ENCODE assay signal across 2 cellular contexts in the genomic region with DNA sequence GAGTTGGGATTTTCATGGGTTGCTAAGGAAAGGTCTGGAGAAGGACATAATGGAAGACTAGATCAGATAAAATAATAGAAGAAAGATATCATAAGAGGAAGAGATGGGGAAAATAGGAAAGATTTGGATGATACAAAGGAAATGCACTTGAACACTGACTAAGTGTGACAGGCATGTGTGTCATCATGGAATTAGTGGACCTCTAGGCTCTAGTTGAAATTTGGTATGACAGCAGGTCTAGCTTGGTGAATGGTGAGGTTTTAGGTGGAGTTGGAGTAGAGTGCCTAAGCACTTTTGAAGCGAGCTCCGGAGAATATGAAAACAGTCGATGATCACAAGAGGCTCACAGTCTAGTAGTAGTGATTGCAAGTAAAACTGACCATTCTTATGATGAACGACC.
TF ChIP-seq lines count a peak whose summit lies in the region.

No MANE protein-coding gene starts in this region.

TF ChIP-seq in IMR-90, 13 proteins besides CTCF, POLR2A, EP300 and RAD21 (continued from another document):
- TF ChIP-seq MXI1 (IDR thresholded peaks at IDR 0.05; ENCODE audit: borderline replicate concordance, low read depth, low read length) (no peak), RFX5 (IDR thresholded peaks at IDR 0.05; ENCODE audit: low read depth, low read length) (no peak), CHD1 (IDR thresholded peaks at IDR 0.05; ENCODE audit: low read depth, low read length) (no peak), USF2 (IDR thresholded peaks at IDR 0.05; ENCODE audit: low read depth, low read length) (no peak), NFE2L2 (IDR thresholded peaks at IDR 0.05; ENCODE audit: low read depth, low read length) (no peak), SMC3 (IDR thresholded peaks at IDR 0.05; ENCODE audit: low read depth, low read length) (no peak), MAFK (IDR thresholded peaks at IDR 0.05; ENCODE audit: low read depth, low read length) (no peak), BHLHE40 (IDR thresholded peaks at IDR 0.05; ENCODE audit: low read depth, low read length) (no peak), FOS (IDR thresholded peaks at IDR 0.05; ENCODE audit: low read depth, low read length) (no peak)

TF ChIP-seq in SK-N-SH, 30 proteins besides CTCF, POLR2A, EP300 and RAD21 (continued from another document):
- TF ChIP-seq PBX3 (IDR thresholded peaks at IDR 0.05) (peak; percentile 32), SMC3 (IDR thresholded peaks at IDR 0.05; ENCODE audit: low read depth, low read length) (no peak)
- TF ChIP-seq, protein P1, sequence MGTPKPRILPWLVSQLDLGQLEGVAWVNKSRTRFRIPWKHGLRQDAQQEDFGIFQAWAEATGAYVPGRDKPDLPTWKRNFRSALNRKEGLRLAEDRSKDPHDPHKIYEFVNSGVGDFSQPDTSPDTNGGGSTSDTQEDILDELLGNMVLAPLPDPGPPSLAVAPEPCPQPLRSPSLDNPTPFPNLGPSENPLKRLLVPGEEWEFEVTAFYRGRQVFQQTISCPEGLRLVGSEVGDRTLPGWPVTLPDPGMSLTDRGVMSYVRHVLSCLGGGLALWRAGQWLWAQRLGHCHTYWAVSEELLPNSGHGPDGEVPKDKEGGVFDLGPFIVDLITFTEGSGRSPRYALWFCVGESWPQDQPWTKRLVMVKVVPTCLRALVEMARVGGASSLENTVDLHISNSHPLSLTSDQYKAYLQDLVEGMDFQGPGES (IDR thresholded peaks at IDR 0.05; ENCODE audit: low read depth, low read length) = no peak
